ENCODE assay signal across 9 cellular contexts in genomic region chr1:180229483-180230415, GRCh38. TPM values are rescaled to one million over a fixed set of nuclear protein-coding genes. Genes with fewer than 3 reads are reported as not detected.
A peak's percentile ranks its signal among the peaks of the same experiment; 100 is the strongest.
DNase-seq lines count a peak whose midpoint lies in the region; ATAC-seq, FAIRE-seq and TF ChIP-seq lines count a peak whose summit lies in the region.
"Had no signal": no experiment of that assay in that cellular context is flagged by ENCODE, and none has a peak within 500 bp of the region (broad histone marks: within the 10 kb centered on the region; RNA-seq: fewer than 3 reads in every experiment).

Gene LHX4 (plus strand): TSS chr1:180230264. CDS start chr1:180230530, 266 bp downstream.

- in situ Hi-C loops in HAP-1 (cut with MboI; ENCODE audit: low sequenced_read_pairs) = no loop called here

- peaks cover 1% of the 10 kb centered on the region for H3K36me3 Mint-ChIP-seq in activated T-helper 1 cell treated with anti-CD3 and anti-CD28 coated beads, Interleukin-12 subunit alpha, Interleukin-12 subunit beta, Interleukin-2, Interleukin-4 antibody, amounts not matched to agents 30 ng/mL and 10 ng/mL and 1 ng/mL, durations not matched to agents 14 hours and 24 hours and 36 hours (ENCODE audit: low read depth)

- FAIRE-seq in D721Med (lab: Jason Lieb, UNC) = no peak

- intact Hi-C loops in activated T-helper 1 cell treated with anti-CD3 and anti-CD28 coated beads, Interleukin-12 subunit alpha, Interleukin-12 subunit beta, Interleukin-2, Interleukin-4 antibody, amounts not matched to agents 30 ng/mL and 10 ng/mL and 1 ng/mL, durations not matched to agents 14 hours and 24 hours and 36 hours (cut with micrococcal nuclease) = no loop called here
- intact Hi-C loops in heart left ventricle (cut with DNase I) (no loop called here), prostate gland (cut with DNase I) (no loop called here)

- H3K36me3 ChIP-seq in HAP-1 (replicated peaks) (no peaks in the 10 kb centered on the region), heart left ventricle (no peaks in the 10 kb centered on the region), prostate gland (no peaks in the 10 kb centered on the region)

- TF ChIP-seq POLR2A in heart left ventricle (IDR thresholded peaks at IDR 0.05) (no peak), prostate gland (IDR thresholded peaks at IDR 0.05) (no peak)

- 0 to 1% (median 0%) methylated on average over 47 to 105 of the region's 105 CpGs for WGBS in heart left ventricle, 4 donors
- under 1% methylated on average over 56 of the region's 105 CpGs for WGBS in prostate gland

- peak; percentile 93 for DNase-seq in D721Med (ENCODE audit: insufficient read length, low spot score)
- peak; percentile 81 to 89 for DNase-seq in HAP-1 (ENCODE audit: low spot score in 2 of 2)
- peak; percentile 42 for DNase-seq in NCI-H460 (ENCODE audit: extremely low read depth, low read depth)
- no peak for DNase-seq in activated T-helper 1 cell treated with anti-CD3 and anti-CD28 coated beads, Interleukin-12 subunit alpha, Interleukin-12 subunit beta, Interleukin-2, Interleukin-4 antibody, amounts not matched to agents 30 ng/mL and 10 ng/mL and 1 ng/mL, durations not matched to agents 14 hours and 24 hours and 36 hours (ENCODE audit: low spot score)
- DNase-seq in heart left ventricle = no peak
- DNase-seq in prostate gland (ENCODE audit: low spot score) = no peak
- DNase-seq in cerebellar nuclear complex (lab: John Stamatoyannopoulos, UW) = no peak
- DNase-seq in SKM-1 treated with dmso at 0.1 percent for 144 hours (lab: John Stamatoyannopoulos, UW; ENCODE audit: unreplicated experiment) = no peak

- H3K9me3 Mint-ChIP-seq in activated T-helper 1 cell treated with anti-CD3 and anti-CD28 coated beads, Interleukin-12 subunit alpha, Interleukin-12 subunit beta, Interleukin-2, Interleukin-4 antibody, amounts not matched to agents 30 ng/mL and 10 ng/mL and 1 ng/mL, durations not matched to agents 14 hours and 24 hours and 36 hours = no peaks in the 10 kb centered on the region

- H3K4me1 ChIP-seq in HAP-1 = peaks cover 4% of the 10 kb centered on the region; the same call in 1 of the 2 replicates
- peaks cover 5 to 51% (median 35%) of the 10 kb centered on the region in 12 donors for H3K4me1 ChIP-seq in heart left ventricle
- H3K4me1 ChIP-seq in prostate gland (replicated peaks) = peaks cover 14% of the 10 kb centered on the region

- H3K27ac Mint-ChIP-seq in activated T-helper 1 cell treated with anti-CD3 and anti-CD28 coated beads, Interleukin-12 subunit alpha, Interleukin-12 subunit beta, Interleukin-2, Interleukin-4 antibody, amounts not matched to agents 30 ng/mL and 10 ng/mL and 1 ng/mL, durations not matched to agents 14 hours and 24 hours and 36 hours = no peak within 1 kb of the TSS

- H3K27me3 ChIP-seq in HAP-1 (ENCODE audit: low read depth) = peaks cover 3% of the 10 kb centered on the region; the same call in 1 of the 2 replicates
- peaks cover 66 to 100% (median 87%) of the 10 kb centered on the region in 9 donors for H3K27me3 ChIP-seq in heart left ventricle
- peaks cover 40% of the 10 kb centered on the region for H3K27me3 ChIP-seq in prostate gland (replicated peaks; ENCODE audit: insufficient read depth)

- H3K27me3 Mint-ChIP-seq in activated T-helper 1 cell treated with anti-CD3 and anti-CD28 coated beads, Interleukin-12 subunit alpha, Interleukin-12 subunit beta, Interleukin-2, Interleukin-4 antibody, amounts not matched to agents 30 ng/mL and 10 ng/mL and 1 ng/mL, durations not matched to agents 14 hours and 24 hours and 36 hours (ENCODE audit: insufficient read depth) = peaks cover 68% of the 10 kb centered on the region

- H3K27ac ChIP-seq in heart left ventricle (no peak within 1 kb of the TSS), prostate gland (no peak within 1 kb of the TSS)

- peak in 3 of 4 donors; percentile 29 to 72 (median 43) for ATAC-seq in heart left ventricle

- peak within 1 kb of the TSS; percentile 78 for H3K4me3 Mint-ChIP-seq in activated T-helper 1 cell treated with anti-CD3 and anti-CD28 coated beads, Interleukin-12 subunit alpha, Interleukin-12 subunit beta, Interleukin-2, Interleukin-4 antibody, amounts not matched to agents 30 ng/mL and 10 ng/mL and 1 ng/mL, durations not matched to agents 14 hours and 24 hours and 36 hours

- H3K4me1 Mint-ChIP-seq in activated T-helper 1 cell treated with anti-CD3 and anti-CD28 coated beads, Interleukin-12 subunit alpha, Interleukin-12 subunit beta, Interleukin-2, Interleukin-4 antibody, amounts not matched to agents 30 ng/mL and 10 ng/mL and 1 ng/mL, durations not matched to agents 14 hours and 24 hours and 36 hours (ENCODE audit: low read depth) = peaks cover 24% of the 10 kb centered on the region

- peak within 1 kb of the TSS; percentile 61 for H3K4me3 ChIP-seq in HAP-1
- H3K4me3 ChIP-seq in heart left ventricle = peak within 1 kb of the TSS; percentile 50 to 68 (median 54)
- H3K4me3 ChIP-seq in prostate gland = peak within 1 kb of the TSS; percentile 34 to 43

- no peaks in the 10 kb centered on the region for H3K9me3 ChIP-seq in HAP-1
- no peaks in the 10 kb centered on the region for H3K9me3 ChIP-seq in heart left ventricle
- H3K9me3 ChIP-seq in prostate gland = no peaks in the 10 kb centered on the region

- TF ChIP-seq CTCF in D721Med (IDR thresholded peaks at IDR 0.05; ENCODE audit: insufficient read depth, missing control alignments) (no peak), heart left ventricle (IDR thresholded peaks at IDR 0.05) (no peak), prostate gland (IDR thresholded peaks at IDR 0.05) (no peak)

RNA-seq across cellular contexts. Expression of gene LHX4, which starts in this region (rescaled TPM):
- 0.29 and 0.79 TPM in 2 replicates for total RNA-seq in NCI-H460 (2014; rRNA removed; shearing (Covaris generic))
- 0.90 and 1.6 TPM in 2 replicates for polyA plus RNA-seq in NCI-H460 (2014; cell fraction: nucleus; rRNA removed)
- not detected in 2 replicates for total RNA-seq in activated T-helper 1 cell treated with anti-CD3 and anti-CD28 coated beads, Interleukin-12 subunit alpha, Interleukin-12 subunit beta, Interleukin-2, Interleukin-4 antibody, amounts not matched to agents 30 ng/mL and 10 ng/mL and 1 ng/mL, durations not matched to agents 14 hours and 24 hours and 36 hours
- not detected for total RNA-seq in heart left ventricle
- not detected for polyA plus RNA-seq in heart left ventricle
- not detected for total RNA-seq in prostate gland
- total RNA-seq: T-helper 2 cell treated with Interferon-gamma antibody and Interleukin-4, amounts not matched to agents 100 ng/mL and 5 ng/mL, for 36 hours had no signal

Comparison
In these comparisons a context has a peak if more than half of its experiments do, and no peak if none do; other contexts are left out.
1. Peak in ATAC-seq and H3K4me3 ChIP-seq in heart left ventricle; RNA of the gene not detected or under 1 TPM.
2. DNase-seq: peak in D721Med (single experiment), HAP-1 (2 of 2) and NCI-H460 (single experiment); none in activated T-helper 1 cell treated with anti-CD3 and anti-CD28 coated beads, Interleukin-12 subunit alpha, Interleukin-12 subunit beta, Interleukin-2, Interleukin-4 antibody, amounts not matched to agents 30 ng/mL and 10 ng/mL and 1 ng/mL, durations not matched to agents 14 hours and 24 hours and 36 hours (single experiment), heart left ventricle (0 of 5), prostate gland (single experiment), cerebellar nuclear complex (0 of 2) and SKM-1 treated with dmso at 0.1 percent for 144 hours (single experiment).
3. Peak in every context shown above with its lines, with median percentiles within 50 percentile points of each other: H3K4me3 ChIP-seq.